ENCODE assay signal across 7 cellular contexts in genomic region chr17:50547736-50548083, GRCh38. TPM values are rescaled to one million over a fixed set of nuclear protein-coding genes. Genes with fewer than 3 reads are reported as not detected.
A peak's percentile ranks its signal among the peaks of the same experiment; 100 is the strongest.
DNase-seq lines count a peak whose midpoint lies in the region; ATAC-seq and TF ChIP-seq lines count a peak whose summit lies in the region.

No MANE protein-coding gene starts in this region.

- TF ChIP-seq CTCF in activated B cell treated with CpG ODN at 0.5 μM for 24 hours (IDR thresholded peaks at IDR 0.05) (no peak), hepatocyte (IDR thresholded peaks at IDR 0.05; ENCODE audit: poor library complexity) (no peak)

- DNase-seq in HAP-1 (ENCODE audit: low spot score in 2 of 2) (peak in 1 of 2 experiments; percentile 43), activated B cell treated with CpG ODN at 0.5 μM for 24 hours (no peak), hepatocyte (ENCODE audit: low spot score) (no peak), cortex of kidney (lab: John Stamatoyannopoulos, UW) (no peak), DMS153 (lab: John Stamatoyannopoulos, UW) (no peak)

- H4K20me1 ChIP-seq in hepatocyte (ENCODE audit: insufficient read depth, poor library complexity, severe bottlenecking) = no peaks in the 10 kb centered on the region

- H3K27me3 ChIP-seq in HAP-1 (ENCODE audit: low read depth) = no peaks in the 10 kb centered on the region
- no peaks in the 10 kb centered on the region for H3K27me3 ChIP-seq in hepatocyte

- CTCF ChIA-PET in activated B cell treated with CpG ODN at 0.5 μM for 24 hours (lab: Charles Lee) = no interaction called here

- no peak overlapping the region for H2AFZ ChIP-seq in hepatocyte

- H3K27ac Mint-ChIP-seq in activated B cell treated with CpG ODN at 0.5 μM for 24 hours = peak overlapping the region; percentile 66
- H3K27ac Mint-ChIP-seq in stimulated activated memory B cell treated with anti-CD40 and anti-IgM and Interleukin-4, amounts not matched to agents 10 μg/mL and 1 μg/mL and 100 μg/mL, for 72 hours = peak overlapping the region; percentile 83

- ATAC-seq in activated B cell treated with CpG ODN at 0.5 μM for 24 hours (ENCODE audit: low read depth) (no peak), GM21367 (IDR thresholded peaks at IDR 0.05; ENCODE audit: unreplicated experiment) (no peak)
- no peak for ATAC-seq in stimulated activated memory B cell treated with anti-CD40 and anti-IgM and Interleukin-4, amounts not matched to agents 10 μg/mL and 1 μg/mL and 100 μg/mL, for 72 hours

- H3K9me3 Mint-ChIP-seq in activated B cell treated with CpG ODN at 0.5 μM for 24 hours = no peaks in the 10 kb centered on the region
- no peaks in the 10 kb centered on the region for H3K9me3 Mint-ChIP-seq in stimulated activated memory B cell treated with anti-CD40 and anti-IgM and Interleukin-4, amounts not matched to agents 10 μg/mL and 1 μg/mL and 100 μg/mL, for 72 hours

- H3K4me3 ChIP-seq in HAP-1 = peak overlapping the region; percentile 44
- peak overlapping the region; percentile 46 for H3K4me3 ChIP-seq in hepatocyte

- POLR2A ChIA-PET in activated B cell treated with CpG ODN at 0.5 μM for 24 hours (lab: Charles Lee) = interaction anchor here (0.6 kb wide), 3 partner anchors 229 to 708 kb away, joined by 3 read pairs; no protein-coding TSS in a partner anchor

- H3K9me2 ChIP-seq in hepatocyte (replicated peaks; ENCODE audit: insufficient read depth) = no peaks in the 10 kb centered on the region

- peaks cover 7% of the 10 kb centered on the region for H3K79me2 ChIP-seq in hepatocyte

- peak overlapping the region; percentile 85 for H3K4me3 Mint-ChIP-seq in activated B cell treated with CpG ODN at 0.5 μM for 24 hours
- peak overlapping the region; percentile 83 for H3K4me3 Mint-ChIP-seq in stimulated activated memory B cell treated with anti-CD40 and anti-IgM and Interleukin-4, amounts not matched to agents 10 μg/mL and 1 μg/mL and 100 μg/mL, for 72 hours

- H3K36me3 Mint-ChIP-seq in activated B cell treated with CpG ODN at 0.5 μM for 24 hours (ENCODE audit: low read depth) = peaks cover 7% of the 10 kb centered on the region
- peaks cover 19% of the 10 kb centered on the region for H3K36me3 Mint-ChIP-seq in stimulated activated memory B cell treated with anti-CD40 and anti-IgM and Interleukin-4, amounts not matched to agents 10 μg/mL and 1 μg/mL and 100 μg/mL, for 72 hours

- H3K36me3 ChIP-seq in HAP-1 (replicated peaks) (peaks cover 10% of the 10 kb centered on the region), hepatocyte (replicated peaks; ENCODE audit: insufficient read depth, low read depth) (no peaks in the 10 kb centered on the region)

- H3K4me1 ChIP-seq in HAP-1 = peaks cover 9% of the 10 kb centered on the region
- H3K4me1 ChIP-seq in hepatocyte (ENCODE audit: insufficient read depth) = peaks cover 20% of the 10 kb centered on the region

- H3K27ac ChIP-seq in hepatocyte = peak overlapping the region; percentile 73

- peak overlapping the region; percentile 90 for H3K4me2 ChIP-seq in hepatocyte

- peaks cover 7% of the 10 kb centered on the region for H3K27me3 Mint-ChIP-seq in activated B cell treated with CpG ODN at 0.5 μM for 24 hours
- H3K27me3 Mint-ChIP-seq in stimulated activated memory B cell treated with anti-CD40 and anti-IgM and Interleukin-4, amounts not matched to agents 10 μg/mL and 1 μg/mL and 100 μg/mL, for 72 hours = peaks cover 13% of the 10 kb centered on the region

- 76% methylated on average over 4 of the region's 5 CpGs for WGBS in hepatocyte (ENCODE audit: low lambda C conversion rate, missing lambda C conversion rate)

- H3K9me3 ChIP-seq in HAP-1 (no peaks in the 10 kb centered on the region), hepatocyte (ENCODE audit: low read depth) (no peaks in the 10 kb centered on the region)

- peaks cover 16% of the 10 kb centered on the region for H3K4me1 Mint-ChIP-seq in activated B cell treated with CpG ODN at 0.5 μM for 24 hours
- peaks cover 26% of the 10 kb centered on the region for H3K4me1 Mint-ChIP-seq in stimulated activated memory B cell treated with anti-CD40 and anti-IgM and Interleukin-4, amounts not matched to agents 10 μg/mL and 1 μg/mL and 100 μg/mL, for 72 hours

- intact Hi-C loops in activated B cell treated with CpG ODN at 0.5 μM for 24 hours (cut with micrococcal nuclease) = loop anchor here (1.0 to 10.0 kb wide), 8 partner anchors 13 to 606 kb away; partner anchors contain the start of genes CACNA1G and NME1

- in situ Hi-C loops in HAP-1 (cut with MboI; ENCODE audit: low sequenced_read_pairs) = loop anchor here (5.0 to 10.0 kb wide), 4 partner anchors 80 to 407 kb away; no protein-coding TSS in a partner anchor

RNA-seq across cellular contexts. Expression of gene SPATA20, which starts 0.7 kb away (rescaled TPM):
- total RNA-seq in activated B cell treated with CpG ODN at 0.5 μM for 24 hours (45.6 and 52.3 TPM in 2 replicates), hepatocyte (91.0 and 97.5 TPM in 2 replicates)
- 108 and 114 TPM in 2 replicates for polyA plus RNA-seq in hepatocyte

RNA-seq across cellular contexts. Expression of gene CACNA1G, which starts 12.8 kb away (rescaled TPM):
- total RNA-seq in activated B cell treated with CpG ODN at 0.5 μM for 24 hours (0.07 TPM in 1 of 2 replicates, not detected in the other), hepatocyte (2.9 and 4.8 TPM in 2 replicates)
- polyA plus RNA-seq in hepatocyte = 3.5 and 4.8 TPM in 2 replicates

RNA-seq across cellular contexts. Expression of gene EPN3, which starts 15.2 kb away (rescaled TPM):
- total RNA-seq in activated B cell treated with CpG ODN at 0.5 μM for 24 hours = not detected in 2 replicates
- total RNA-seq in hepatocyte = 2.7 and 3.8 TPM in 2 replicates
- polyA plus RNA-seq in hepatocyte = 11.5 and 12.1 TPM in 2 replicates

RNA-seq across cellular contexts. Expression of gene MYCBPAP, which starts 39.5 kb away (rescaled TPM):
- total RNA-seq in activated B cell treated with CpG ODN at 0.5 μM for 24 hours (2.1 and 2.3 TPM in 2 replicates), hepatocyte (0.43 TPM in 1 of 2 replicates, not detected in the other)
- polyA plus RNA-seq in hepatocyte = 0.70 and 1.2 TPM in 2 replicates
